ENCODE assay signal across 8 cellular contexts in the genomic region with DNA sequence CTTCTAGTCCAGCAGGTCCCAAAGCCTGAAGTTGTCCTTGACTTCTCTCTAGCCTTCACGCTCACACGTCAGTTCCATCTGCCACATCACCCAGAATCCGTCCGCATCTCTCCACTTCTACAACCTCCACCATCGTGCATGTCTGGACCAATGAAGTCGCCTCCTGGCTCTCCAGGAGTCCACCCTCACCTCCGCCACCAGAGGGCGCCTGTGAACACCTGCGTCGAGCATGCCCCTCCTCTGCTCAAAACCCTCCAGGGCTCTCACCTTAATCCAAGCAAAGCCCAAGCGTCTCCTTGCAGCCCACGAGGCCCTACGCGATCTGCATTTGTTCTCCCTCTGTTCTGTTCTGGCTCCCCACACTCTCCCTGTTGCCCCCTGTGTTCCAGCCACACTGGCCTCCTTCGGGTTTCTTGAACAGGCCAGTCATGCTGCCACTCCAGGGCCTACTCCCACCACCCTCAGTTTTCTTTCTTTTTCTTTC. TPM values are rescaled to one million over a fixed set of nuclear protein-coding genes. Genes with fewer than 3 reads are reported as not detected.
A peak's percentile ranks its signal among the peaks of the same experiment; 100 is the strongest.
DNase-seq lines count a peak whose midpoint lies in the region; ATAC-seq and TF ChIP-seq lines count a peak whose summit lies in the region.

No MANE protein-coding gene starts in this region.

- intact Hi-C loops in cardiac septum (cut with DNase I) = no loop called here

- TF ChIP-seq CTCF in NB4 (IDR thresholded peaks at IDR 0.05; ENCODE audit: low read depth, low read length) = peak; percentile 92
- peak; percentile 84 for TF ChIP-seq CTCF in retinal pigment epithelial cell (conservative IDR thresholded peaks at IDR 0.05; ENCODE audit: low read depth, low read length)

- peak; percentile 80 for DNase-seq in DMS153 treated with DMSO at 0.1 percent for 48 hours (lab: John Stamatoyannopoulos, UW; ENCODE audit: unreplicated experiment)
- DNase-seq in H4 (ENCODE audit: low spot score) = peak; percentile 87
- peak; percentile 91 for DNase-seq in NB4 (ENCODE audit: low read depth)
- peak; percentile 91 for DNase-seq in activated naive CD4-positive, alpha-beta T cell treated with Interleukin-2 at 50 U/mL for 16 hours
- DNase-seq in cardiac septum (ENCODE audit: low spot score) = peak; percentile 90
- no peak for DNase-seq in retinal pigment epithelial cell (ENCODE audit: low read depth)

- no peak for TF ChIP-seq POLR2A in NB4 (IDR thresholded peaks at IDR 0.05; ENCODE audit: extremely low read depth, insufficient read length)

- ATAC-seq in SK-N-SH treated with all-trans-retinoic acid at 6 μM for 48 hours (peak; percentile 98), GM21717 (IDR thresholded peaks at IDR 0.05; ENCODE audit: unreplicated experiment) (no peak)

- no peak overlapping the region for H3K4me3 ChIP-seq in NB4 (ENCODE audit: low read depth, low read length)
- no peak overlapping the region for H3K4me3 ChIP-seq in retinal pigment epithelial cell (ENCODE audit: low read length)

TF ChIP-seq in SK-N-SH treated with all-trans-retinoic acid at 6 μM for 48 hours, 23 proteins besides CTCF, POLR2A, EP300 and RAD21:
- TF ChIP-seq ARNTL (CRISPR knock-in tag; IDR thresholded peaks at IDR 0.05; ENCODE audit: borderline replicate concordance, low read depth) (no peak), TOX (CRISPR knock-in tag; IDR thresholded peaks at IDR 0.05; ENCODE audit: borderline replicate concordance) (no peak), CSDC2 (CRISPR knock-in tag; IDR thresholded peaks at IDR 0.05) (no peak), GLIS3 (CRISPR knock-in tag; IDR thresholded peaks at IDR 0.05) (no peak), ZNF70 (CRISPR knock-in tag; IDR thresholded peaks at IDR 0.05) (no peak), RARB (CRISPR knock-in tag; IDR thresholded peaks at IDR 0.05) (no peak), TCF4 (CRISPR knock-in tag; IDR thresholded peaks at IDR 0.05; ENCODE audit: borderline replicate concordance) (no peak), ZC3H10 (CRISPR knock-in tag; IDR thresholded peaks at IDR 0.05) (no peak), OSR1 (CRISPR knock-in tag; IDR thresholded peaks at IDR 0.05) (no peak), PPARA (CRISPR knock-in tag; IDR thresholded peaks at IDR 0.05; ENCODE audit: borderline replicate concordance) (no peak), ZNF565 (CRISPR knock-in tag; conservative IDR thresholded peaks at IDR 0.05; ENCODE audit: low read depth) (no peak), ESRRG (CRISPR knock-in tag; IDR thresholded peaks at IDR 0.05) (no peak)
- TF ChIP-seq, protein P1, sequence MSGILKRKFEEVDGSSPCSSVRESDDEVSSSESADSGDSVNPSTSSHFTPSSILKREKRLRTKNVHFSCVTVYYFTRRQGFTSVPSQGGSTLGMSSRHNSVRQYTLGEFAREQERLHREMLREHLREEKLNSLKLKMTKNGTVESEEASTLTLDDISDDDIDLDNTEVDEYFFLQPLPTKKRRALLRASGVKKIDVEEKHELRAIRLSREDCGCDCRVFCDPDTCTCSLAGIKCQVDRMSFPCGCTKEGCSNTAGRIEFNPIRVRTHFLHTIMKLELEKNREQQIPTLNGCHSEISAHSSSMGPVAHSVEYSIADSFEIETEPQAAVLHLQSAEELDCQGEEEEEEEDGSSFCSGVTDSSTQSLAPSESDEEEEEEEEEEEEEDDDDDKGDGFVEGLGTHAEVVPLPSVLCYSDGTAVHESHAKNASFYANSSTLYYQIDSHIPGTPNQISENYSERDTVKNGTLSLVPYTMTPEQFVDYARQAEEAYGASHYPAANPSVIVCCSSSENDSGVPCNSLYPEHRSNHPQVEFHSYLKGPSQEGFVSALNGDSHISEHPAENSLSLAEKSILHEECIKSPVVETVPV (CRISPR knock-in tag; IDR thresholded peaks at IDR 0.05) = no peak
- TF ChIP-seq, protein P2, sequence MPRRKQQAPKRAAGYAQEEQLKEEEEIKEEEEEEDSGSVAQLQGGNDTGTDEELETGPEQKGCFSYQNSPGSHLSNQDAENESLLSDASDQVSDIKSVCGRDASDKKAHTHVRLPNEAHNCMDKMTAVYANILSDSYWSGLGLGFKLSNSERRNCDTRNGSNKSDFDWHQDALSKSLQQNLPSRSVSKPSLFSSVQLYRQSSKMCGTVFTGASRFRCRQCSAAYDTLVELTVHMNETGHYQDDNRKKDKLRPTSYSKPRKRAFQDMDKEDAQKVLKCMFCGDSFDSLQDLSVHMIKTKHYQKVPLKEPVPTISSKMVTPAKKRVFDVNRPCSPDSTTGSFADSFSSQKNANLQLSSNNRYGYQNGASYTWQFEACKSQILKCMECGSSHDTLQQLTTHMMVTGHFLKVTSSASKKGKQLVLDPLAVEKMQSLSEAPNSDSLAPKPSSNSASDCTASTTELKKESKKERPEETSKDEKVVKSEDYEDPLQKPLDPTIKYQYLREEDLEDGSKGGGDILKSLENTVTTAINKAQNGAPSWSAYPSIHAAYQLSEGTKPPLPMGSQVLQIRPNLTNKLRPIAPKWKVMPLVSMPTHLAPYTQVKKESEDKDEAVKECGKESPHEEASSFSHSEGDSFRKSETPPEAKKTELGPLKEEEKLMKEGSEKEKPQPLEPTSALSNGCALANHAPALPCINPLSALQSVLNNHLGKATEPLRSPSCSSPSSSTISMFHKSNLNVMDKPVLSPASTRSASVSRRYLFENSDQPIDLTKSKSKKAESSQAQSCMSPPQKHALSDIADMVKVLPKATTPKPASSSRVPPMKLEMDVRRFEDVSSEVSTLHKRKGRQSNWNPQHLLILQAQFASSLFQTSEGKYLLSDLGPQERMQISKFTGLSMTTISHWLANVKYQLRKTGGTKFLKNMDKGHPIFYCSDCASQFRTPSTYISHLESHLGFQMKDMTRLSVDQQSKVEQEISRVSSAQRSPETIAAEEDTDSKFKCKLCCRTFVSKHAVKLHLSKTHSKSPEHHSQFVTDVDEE (CRISPR knock-in tag; IDR thresholded peaks at IDR 0.05) = no peak
- TF ChIP-seq, protein P3, sequence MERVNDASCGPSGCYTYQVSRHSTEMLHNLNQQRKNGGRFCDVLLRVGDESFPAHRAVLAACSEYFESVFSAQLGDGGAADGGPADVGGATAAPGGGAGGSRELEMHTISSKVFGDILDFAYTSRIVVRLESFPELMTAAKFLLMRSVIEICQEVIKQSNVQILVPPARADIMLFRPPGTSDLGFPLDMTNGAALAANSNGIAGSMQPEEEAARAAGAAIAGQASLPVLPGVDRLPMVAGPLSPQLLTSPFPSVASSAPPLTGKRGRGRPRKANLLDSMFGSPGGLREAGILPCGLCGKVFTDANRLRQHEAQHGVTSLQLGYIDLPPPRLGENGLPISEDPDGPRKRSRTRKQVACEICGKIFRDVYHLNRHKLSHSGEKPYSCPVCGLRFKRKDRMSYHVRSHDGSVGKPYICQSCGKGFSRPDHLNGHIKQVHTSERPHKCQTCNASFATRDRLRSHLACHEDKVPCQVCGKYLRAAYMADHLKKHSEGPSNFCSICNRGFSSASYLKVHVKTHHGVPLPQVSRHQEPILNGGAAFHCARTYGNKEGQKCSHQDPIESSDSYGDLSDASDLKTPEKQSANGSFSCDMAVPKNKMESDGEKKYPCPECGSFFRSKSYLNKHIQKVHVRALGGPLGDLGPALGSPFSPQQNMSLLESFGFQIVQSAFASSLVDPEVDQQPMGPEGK (CRISPR knock-in tag; IDR thresholded peaks at IDR 0.05; ENCODE audit: borderline replicate concordance) = no peak

RNA-seq across cellular contexts. Expression of a gene that starts 3.7 kb away (rescaled TPM):
- total RNA-seq in H4 (2014; rRNA removed; shearing (Covaris generic)) = not detected in 2 replicates
- total RNA-seq in cardiac septum = 4.7 TPM

RNA-seq across cellular contexts. Expression of a gene that starts 6.4 kb away (rescaled TPM):
- total RNA-seq in H4 (2014; rRNA removed; shearing (Covaris generic)) = 154 and 167 TPM in 2 replicates
- 70.5 TPM for total RNA-seq in cardiac septum

RNA-seq across cellular contexts. Expression of a gene that starts 15.2 kb away (rescaled TPM):
- 24.8 and 38.6 TPM in 2 replicates for total RNA-seq in H4 (2014; rRNA removed; shearing (Covaris generic))
- total RNA-seq in cardiac septum = 50.5 TPM

RNA-seq across cellular contexts. Expression of a gene that starts 20.8 kb away (rescaled TPM):
- 0.06 TPM in 1 of 2 replicates, not detected in the other for total RNA-seq in H4 (2014; rRNA removed; shearing (Covaris generic))
- total RNA-seq in cardiac septum = 0.30 TPM

RNA-seq across cellular contexts. Expression of a gene that starts 34.9 kb away (rescaled TPM):
- 6.8 and 8.8 TPM in 2 replicates for total RNA-seq in H4 (2014; rRNA removed; shearing (Covaris generic))
- 18.8 TPM for total RNA-seq in cardiac septum
